ENCODE assay signal across 14 cellular contexts in genomic region chr12:116346751-116347150, GRCh38.
DNase-seq lines count a peak whose midpoint lies in the region; ATAC-seq and TF ChIP-seq lines count a peak whose summit lies in the region.
"Had no signal": no experiment of that assay in that cellular context is flagged by ENCODE, and none has a peak within 500 bp of the region (broad histone marks: within the 10 kb centered on the region; RNA-seq: fewer than 3 reads in every experiment).

No MANE protein-coding gene starts in this region.

- 1 to 4% methylated on average over 4 of the region's 4 CpGs for WGBS in aorta, 2 donors

- TF ChIP-seq CTCF in astrocyte of the spinal cord (IDR thresholded peaks at IDR 0.05; ENCODE audit: low read depth, low read length) (no peak), type B pancreatic cell (conservative IDR thresholded peaks at IDR 0.05) (no peak)

- H3K27ac ChIP-seq in aorta (ENCODE audit: low read depth in 1 of 2, low read length in 2 of 2) = no peak overlapping the region
- H3K27ac ChIP-seq: BLaER1 treated with 17β-estradiol and CSF1 and Interleukin-3, amounts not matched to agents 10 nM and 100 nM; breast epithelium; suprapubic skin had no signal

- peaks cover 16% of the 10 kb centered on the region for H3K4me1 Mint-ChIP-seq in type B pancreatic cell (ENCODE audit: unreplicated experiment)
- H3K4me1 Mint-ChIP-seq: immature natural killer cell had no signal

- intact Hi-C loops in left cardiac atrium (cut with DNase I) = no loop called here
- intact Hi-C loops in Right ventricle myocardium superior (cut with DNase I) = no loop called here
- intact Hi-C loops in left colon (cut with DNase I, micrococcal nuclease) = no loop called here
- intact Hi-C loops in aorta (cut with DNase I) = no loop called here

- no peaks in the 10 kb centered on the region for H3K4me1 ChIP-seq in aorta (ENCODE audit: control insufficient read depth in 1 of 2, insufficient read depth in 2 of 2, low read length in 2 of 2)
- H3K4me1 ChIP-seq: BLaER1 treated with 17β-estradiol and CSF1 and Interleukin-3, amounts not matched to agents 10 nM and 100 nM had no signal

- H3K9me3 ChIP-seq in aorta (ENCODE audit: control insufficient read depth, low read length) = no peaks in the 10 kb centered on the region
- H3K9me3 ChIP-seq: breast epithelium, suprapubic skin had no signal

- in situ Hi-C loops in astrocyte of the spinal cord (cut with HindIII; ENCODE audit: low sequenced_read_pairs) = no loop called here

- no peaks in the 10 kb centered on the region for H3K36me3 Mint-ChIP-seq in type B pancreatic cell
- H3K36me3 Mint-ChIP-seq: immature natural killer cell had no signal

- ATAC-seq in left cardiac atrium (peak; percentile 67 to 93), Right ventricle myocardium superior (ENCODE audit: poor library complexity) (no peak), left colon (peak; percentile 47), aorta (ENCODE audit: low FRiP score) (peak; percentile 70)
- ATAC-seq in activated CD4-positive, CD25-positive, alpha-beta regulatory T cell treated with anti-CD3 and anti-CD28 coated beads, Interleukin-2, amount 50 U/mL, for 24 hours = no peak

- H3K9me3 Mint-ChIP-seq in type B pancreatic cell = peaks cover 4% of the 10 kb centered on the region
- H3K9me3 Mint-ChIP-seq: immature natural killer cell had no signal

- no peak overlapping the region for H3K4me3 Mint-ChIP-seq in type B pancreatic cell
- H3K4me3 Mint-ChIP-seq: immature natural killer cell had no signal

- H3K27me3 Mint-ChIP-seq in type B pancreatic cell = no peaks in the 10 kb centered on the region

- H3K4me3 ChIP-seq in astrocyte of the spinal cord (ENCODE audit: low read depth, low read length) (no peak overlapping the region), aorta (ENCODE audit: low read length in 2 of 2) (no peak overlapping the region)
- H3K4me3 ChIP-seq: BLaER1 treated with 17β-estradiol and CSF1 and Interleukin-3, amounts not matched to agents 10 nM and 100 nM; breast epithelium; suprapubic skin had no signal

- no peak overlapping the region for H3K27ac Mint-ChIP-seq in type B pancreatic cell
- H3K27ac Mint-ChIP-seq: immature natural killer cell had no signal

- no peaks in the 10 kb centered on the region for H3K27me3 ChIP-seq in aorta (ENCODE audit: control insufficient read depth in 1 of 2, insufficient read depth in 2 of 2, low read length in 1 of 2)
- H3K27me3 ChIP-seq: BLaER1 treated with 17β-estradiol and CSF1 and Interleukin-3, amounts not matched to agents 10 nM and 100 nM; breast epithelium; suprapubic skin had no signal

- H3K36me3 ChIP-seq in aorta (ENCODE audit: control insufficient read depth in 1 of 2, insufficient read depth in 2 of 2, low read length in 1 of 2) = no peaks in the 10 kb centered on the region
- H3K36me3 ChIP-seq: BLaER1 treated with 17β-estradiol and CSF1 and Interleukin-3, amounts not matched to agents 10 nM and 100 nM; breast epithelium; suprapubic skin had no signal

- DNase-seq in left cardiac atrium (peak; percentile 48), Right ventricle myocardium superior (no peak), astrocyte of the spinal cord (ENCODE audit: low read depth, low spot score) (peak; percentile 87), left colon (no peak), aorta (peak in 1 of 2 donors; percentile 61), NCI-H1436 (lab: John Stamatoyannopoulos, UW) (no peak), type B pancreatic cell (ENCODE audit: extremely low spot score, unreplicated experiment) (no peak)
- DNase-seq: activated CD4-positive, alpha-beta T cell treated with anti-CD3 and anti-CD28 coated beads, Interleukin-2, amount 50 U/mL, for 48 hours; immature natural killer cell; stimulated activated CD4-positive, alpha-beta T cell treated with anti-CD3 and anti-CD28 coated beads, Interleukin-15, amount 100 ng/mL, for 24 hours had no signal

Comparison
In these comparisons a context has a peak if more than half of its experiments do, and no peak if none do; other contexts are left out.
1. ATAC-seq: peak in left cardiac atrium (2 of 2), left colon (single experiment) and aorta (single experiment); none in Right ventricle myocardium superior (single experiment) and activated CD4-positive, CD25-positive, alpha-beta regulatory T cell treated with anti-CD3 and anti-CD28 coated beads, Interleukin-2, amount 50 U/mL, for 24 hours (0 of 2).
2. DNase-seq: peak in left cardiac atrium (single experiment) and astrocyte of the spinal cord (single experiment); none in Right ventricle myocardium superior (single experiment), left colon (0 of 2), NCI-H1436 (single experiment) and type B pancreatic cell (single experiment).